In genomic region chr20:63956664-63957003, GRCh38 we compare ENCODE assay signal across 8 cellular contexts. TPM values are rescaled to one million over a fixed set of nuclear protein-coding genes. Genes with fewer than 3 reads are reported as not detected.
DNase-seq lines count a peak whose midpoint lies in the region; ATAC-seq and TF ChIP-seq lines count a peak whose summit lies in the region.

No MANE protein-coding gene starts in this region.

- peak; percentile 23 for ATAC-seq in CD8-positive, alpha-beta T cell
- peak; percentile 40 for ATAC-seq in activated CD8-positive, alpha-beta T cell treated with anti-CD3 and anti-CD28 coated beads, Interleukin-2, amount 10 ng/mL, durations not matched to agents 7 days and 5 days
- ATAC-seq in HG02763 (IDR thresholded peaks at IDR 0.05; ENCODE audit: unreplicated experiment) = no peak
- ATAC-seq in GM19035 (IDR thresholded peaks at IDR 0.05; ENCODE audit: unreplicated experiment) = no peak

- peaks cover 30% of the 10 kb centered on the region for H3K4me1 Mint-ChIP-seq in CD8-positive, alpha-beta T cell (ENCODE audit: low read depth)
- peaks cover 39% of the 10 kb centered on the region for H3K4me1 Mint-ChIP-seq in activated CD8-positive, alpha-beta T cell treated with anti-CD3 and anti-CD28 coated beads, Interleukin-2, amount 10 ng/mL, durations not matched to agents 7 days and 5 days (ENCODE audit: low read depth)

- H3K27me3 Mint-ChIP-seq in CD8-positive, alpha-beta T cell (ENCODE audit: low read depth) = no peaks in the 10 kb centered on the region
- H3K27me3 Mint-ChIP-seq in activated CD8-positive, alpha-beta T cell treated with anti-CD3 and anti-CD28 coated beads, Interleukin-2, amount 10 ng/mL, durations not matched to agents 7 days and 5 days (ENCODE audit: low read depth) = no peaks in the 10 kb centered on the region

- TF ChIP-seq CTCF in CD8-positive, alpha-beta T cell (IDR thresholded peaks at IDR 0.05) = no peak
- no peak for TF ChIP-seq CTCF in HFF-Myc (IDR thresholded peaks at IDR 0.05; ENCODE audit: low read depth, low read length, missing control alignments)
- no peak for TF ChIP-seq CTCF in tibial artery (IDR thresholded peaks at IDR 0.05)

- peak overlapping the region; percentile 44 for H3K4me3 ChIP-seq in CD8-positive, alpha-beta T cell (ENCODE audit: low read depth, low read length)
- peak overlapping the region; percentile 95 for H3K4me3 ChIP-seq in HFF-Myc (replicated peaks; ENCODE audit: low read depth, low read length)
- H3K4me3 ChIP-seq in tibial artery = peak overlapping the region; percentile 92 to 98

- POLR2A ChIA-PET in CD8-positive, alpha-beta T cell (lab: Charles Lee) = interaction anchor here (0.6 to 3.3 kb wide), 7 partner anchors 12 to 436 kb away, joined by 3 to 18 read pairs (median 5); partner anchors contain the start of genes DNAJC5, PPDPF, PRPF6 and SAMD10
- POLR2A ChIA-PET in activated CD8-positive, alpha-beta T cell treated with anti-CD3 and anti-CD28 coated beads, Interleukin-2, amount 10 ng/mL, durations not matched to agents 7 days and 5 days (lab: Charles Lee) = interaction anchor here (0.6 to 1.2 kb wide), 9 partner anchors 12 to 419 kb away, joined by 3 to 5 read pairs (median 4); partner anchors contain the start of genes PRPF6 and SAMD10

- no peaks in the 10 kb centered on the region for H3K27me3 ChIP-seq in CD8-positive, alpha-beta T cell (ENCODE audit: insufficient read depth, low read length)
- no peaks in the 10 kb centered on the region for H3K27me3 ChIP-seq in tibial artery

- peak overlapping the region; percentile 80 for H3K4me3 Mint-ChIP-seq in CD8-positive, alpha-beta T cell
- H3K4me3 Mint-ChIP-seq in activated CD8-positive, alpha-beta T cell treated with anti-CD3 and anti-CD28 coated beads, Interleukin-2, amount 10 ng/mL, durations not matched to agents 7 days and 5 days = peak overlapping the region; percentile 78

- intact Hi-C loops in CD8-positive, alpha-beta T cell (cut with DNase I, micrococcal nuclease) = loop anchor here (1.0 to 5.0 kb wide), 14 partner anchors 13 to 419 kb away; partner anchors contain the start of genes ARFRP1 (in 2 of the 2), PRPF6 (in 2 of the 2), PTK6 (in 2 of the 2) and TCEA2 (in 2 of the 2)
- intact Hi-C loops in tibial artery (cut with DNase I; ENCODE audit: low total_unique reads) = no loop called here

- peak overlapping the region; percentile 76 for H3K27ac Mint-ChIP-seq in CD8-positive, alpha-beta T cell
- peak overlapping the region; percentile 86 for H3K27ac Mint-ChIP-seq in activated CD8-positive, alpha-beta T cell treated with anti-CD3 and anti-CD28 coated beads, Interleukin-2, amount 10 ng/mL, durations not matched to agents 7 days and 5 days

- peaks cover 18% of the 10 kb centered on the region for H3K36me3 Mint-ChIP-seq in CD8-positive, alpha-beta T cell
- H3K36me3 Mint-ChIP-seq in activated CD8-positive, alpha-beta T cell treated with anti-CD3 and anti-CD28 coated beads, Interleukin-2, amount 10 ng/mL, durations not matched to agents 7 days and 5 days (ENCODE audit: low read depth) = peaks cover 11% of the 10 kb centered on the region

- no peak for DNase-seq in CD8-positive, alpha-beta T cell
- DNase-seq in HFF-Myc (ENCODE audit: extremely low read depth, low read depth) (no peak), kidney glomerular epithelial cell (lab: John Stamatoyannopoulos, UW) (peak; percentile 46), tibial artery (no peak), NCI-H226 (no peak)
- DNase-seq in activated CD8-positive, alpha-beta T cell treated with anti-CD3 and anti-CD28 coated beads, Interleukin-2, amount 10 ng/mL, durations not matched to agents 7 days and 5 days = no peak

- H3K36me3 ChIP-seq in CD8-positive, alpha-beta T cell (ENCODE audit: insufficient read depth, low read length) = no peaks in the 10 kb centered on the region
- H3K36me3 ChIP-seq in tibial artery = peaks cover 8 to 37% (median 18%) of the 10 kb centered on the region in 3 donors

- H3K4me1 ChIP-seq in CD8-positive, alpha-beta T cell (ENCODE audit: insufficient read depth, low read length) = peaks cover 28% of the 10 kb centered on the region
- peaks cover 0 to 57% (median 42%) of the 10 kb centered on the region in 4 donors for H3K4me1 ChIP-seq in tibial artery

- CTCF ChIA-PET in CD8-positive, alpha-beta T cell (lab: Charles Lee) = interaction anchor here (1.2 to 3.4 kb wide), 4 partner anchors 17 to 402 kb away, joined by 3 to 20 read pairs (median 4); no protein-coding TSS in a partner anchor
- CTCF ChIA-PET in activated CD8-positive, alpha-beta T cell treated with anti-CD3 and anti-CD28 coated beads, Interleukin-2, amount 10 ng/mL, durations not matched to agents 7 days and 5 days (lab: Charles Lee) = interaction anchor here (1.0 to 1.9 kb wide), 4 partner anchors 17 to 82 kb away, joined by 3 to 13 read pairs (median 7); partner anchors contain the start of genes PRPF6 and SAMD10

- no peaks in the 10 kb centered on the region for H3K9me3 Mint-ChIP-seq in CD8-positive, alpha-beta T cell
- H3K9me3 Mint-ChIP-seq in activated CD8-positive, alpha-beta T cell treated with anti-CD3 and anti-CD28 coated beads, Interleukin-2, amount 10 ng/mL, durations not matched to agents 7 days and 5 days (ENCODE audit: insufficient read depth) = no peaks in the 10 kb centered on the region

- H3K27ac ChIP-seq in CD8-positive, alpha-beta T cell (ENCODE audit: low read depth, low read length) = peak overlapping the region; percentile 26
- H3K27ac ChIP-seq in tibial artery = peak overlapping the region; percentile 67 to 96

- no peaks in the 10 kb centered on the region for H3K9me3 ChIP-seq in CD8-positive, alpha-beta T cell (ENCODE audit: low read length)
- no peaks in the 10 kb centered on the region for H3K9me3 ChIP-seq in tibial artery

RNA-seq across cellular contexts. Expression of gene UCKL1, which starts 0.4 kb away (rescaled TPM):
- total RNA-seq in CD8-positive, alpha-beta T cell = 10 to 100 TPM; 29.6 to 33.7 TPM
- 10 to 100 TPM; 41.1 to 45.4 TPM for total RNA-seq in activated CD8-positive, alpha-beta T cell treated with anti-CD3 and anti-CD28 coated beads, Interleukin-2, amount 10 ng/mL, durations not matched to agents 7 days and 5 days

RNA-seq across cellular contexts. Expression of gene ZNF512B, which starts 13.1 kb away (rescaled TPM):
- 10 to 100 TPM; 13.9 to 14.9 TPM for total RNA-seq in CD8-positive, alpha-beta T cell
- total RNA-seq in activated CD8-positive, alpha-beta T cell treated with anti-CD3 and anti-CD28 coated beads, Interleukin-2, amount 10 ng/mL, durations not matched to agents 7 days and 5 days = 10 to 100 TPM; 12.0 to 12.1 TPM

RNA-seq across cellular contexts. Expression of gene SAMD10, which starts 22.8 kb away (rescaled TPM):
- total RNA-seq in CD8-positive, alpha-beta T cell = 1 to 10 TPM; 7.3 to 8.6 TPM
- total RNA-seq in activated CD8-positive, alpha-beta T cell treated with anti-CD3 and anti-CD28 coated beads, Interleukin-2, amount 10 ng/mL, durations not matched to agents 7 days and 5 days = 10 to 100 TPM; 12.0 to 12.5 TPM

RNA-seq across cellular contexts. Expression of gene PRPF6, which starts 24.3 kb away (rescaled TPM):
- total RNA-seq in CD8-positive, alpha-beta T cell = 10 to 100 TPM; 51.6 to 51.9 TPM
- 10 to 100 TPM; 64.7 to 68.3 TPM for total RNA-seq in activated CD8-positive, alpha-beta T cell treated with anti-CD3 and anti-CD28 coated beads, Interleukin-2, amount 10 ng/mL, durations not matched to agents 7 days and 5 days

Comparison
In these comparisons a context has a peak if more than half of its experiments do, and no peak if none do; other contexts are left out.
1. ATAC-seq: peak in CD8-positive, alpha-beta T cell (single experiment) and activated CD8-positive, alpha-beta T cell treated with anti-CD3 and anti-CD28 coated beads, Interleukin-2, amount 10 ng/mL, durations not matched to agents 7 days and 5 days (single experiment); none in HG02763 (single experiment) and GM19035 (single experiment).
2. H3K4me3 ChIP-seq: peak in every context shown above with its lines; median percentile 95 in HFF-Myc; 95 in tibial artery; 44 in CD8-positive, alpha-beta T cell.